In the genomic region with DNA sequence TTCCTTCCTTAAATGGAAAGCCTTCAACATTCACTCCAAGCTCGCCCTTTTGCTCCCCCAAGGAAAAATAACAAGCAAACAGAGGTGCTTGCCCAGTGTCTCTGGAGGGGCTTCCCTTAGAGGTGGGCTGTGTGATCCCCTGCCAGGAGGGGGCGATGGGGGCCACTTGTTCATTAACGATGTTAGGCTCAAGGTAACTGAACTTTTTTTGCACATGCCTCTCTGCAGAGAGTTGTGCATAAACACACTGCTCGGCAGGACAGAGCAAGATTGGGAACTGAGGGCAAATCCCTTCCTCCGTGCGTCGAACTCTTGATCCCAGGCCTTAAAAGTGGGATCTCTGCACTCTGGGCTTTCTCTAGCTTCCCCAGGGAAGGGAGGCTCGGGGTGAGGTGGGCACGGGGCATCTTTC, we compare ENCODE assay signal across 8 cellular contexts. TPM values are rescaled to one million over a fixed set of nuclear protein-coding genes. Genes with fewer than 3 reads are reported as not detected.
DNase-seq lines count a peak whose midpoint lies in the region; ATAC-seq and TF ChIP-seq lines count a peak whose summit lies in the region.

No MANE protein-coding gene starts in this region.

- H3K4me3 ChIP-seq in DOHH2 (ENCODE audit: low read length) (no peak overlapping the region), OCI-LY7 (ENCODE audit: low read depth, low read length, poor library complexity, severe bottlenecking) (no peak overlapping the region), epithelial cell of esophagus (ENCODE audit: low read length) (no peak overlapping the region), prostate gland (no peak overlapping the region)

- TF ChIP-seq POLR2A in prostate gland (IDR thresholded peaks at IDR 0.05), result no peak

- POLR2A ChIA-PET in OCI-LY7 (lab: Charles Lee), result interaction anchor here (1.4 kb wide), 1 partner anchor 106 kb away, joined by 3 read pairs; no protein-coding TSS in a partner anchor

- no TSS peak for BruUV-seq in OCI-LY7 (replicated peaks; lab: Mats Ljungman, UMichigan)

- H3K9me2 ChIP-seq in DOHH2 (replicated peaks; ENCODE audit: control insufficient read depth, low read length), result no peaks in the 10 kb centered on the region
- no peaks in the 10 kb centered on the region for H3K9me2 ChIP-seq in OCI-LY7 (ENCODE audit: insufficient read depth, low read length)

- WGBS in prostate gland, result 40% methylated on average over 9 of the region's 9 CpGs

- intact Hi-C loops in OCI-LY7 (cut with micrococcal nuclease; ENCODE audit: unreplicated experiment) (no loop called here), prostate gland (cut with DNase I) (loop anchor here (2.0 kb wide), 1 partner anchor 62 kb away; a partner anchor contains a TSS)

- H3F3A ChIP-seq in DOHH2 (ENCODE audit: control insufficient read depth, insufficient read depth), result no peaks in the 10 kb centered on the region

- H3K9me3 ChIP-seq in DOHH2 (ENCODE audit: control insufficient read depth, insufficient read depth, low read length) (no peaks in the 10 kb centered on the region), OCI-LY7 (ENCODE audit: low read length) (no peaks in the 10 kb centered on the region), prostate gland (no peaks in the 10 kb centered on the region)

- TF ChIP-seq CTCF in DOHH2 (IDR thresholded peaks at IDR 0.05; ENCODE audit: low read depth, low read length, poor library complexity, severe bottlenecking) (peak; percentile 69), OCI-LY7 (conservative IDR thresholded peaks at IDR 0.05; ENCODE audit: low read length) (peak; percentile 78), epithelial cell of esophagus (IDR thresholded peaks at IDR 0.05; ENCODE audit: insufficient read depth, low read depth, low read length, missing control alignments) (peak; percentile 8), prostate gland (IDR thresholded peaks at IDR 0.05) (no peak)

- H4K20me1 ChIP-seq in DOHH2 (ENCODE audit: control insufficient read depth, insufficient read depth, low read depth, low read length) (no peaks in the 10 kb centered on the region), OCI-LY7 (ENCODE audit: insufficient read depth, low read length) (no peaks in the 10 kb centered on the region)

- no peak overlapping the region for H2AFZ ChIP-seq in OCI-LY7 (ENCODE audit: low read length)

- no peaks in the 10 kb centered on the region for H3K79me2 ChIP-seq in DOHH2 (ENCODE audit: control insufficient read depth, low read length)
- H3K79me2 ChIP-seq in OCI-LY7 (ENCODE audit: insufficient read depth, low read depth, low read length), result no peaks in the 10 kb centered on the region

- CTCF ChIA-PET in OCI-LY7 (lab: Charles Lee; ENCODE audit: unreplicated experiment), result no interaction called here

- ATAC-seq in HG03439 (IDR thresholded peaks at IDR 0.05; ENCODE audit: unreplicated experiment) (no peak), HG03432 (IDR thresholded peaks at IDR 0.05; ENCODE audit: unreplicated experiment) (no peak)

- H3K36me3 ChIP-seq in DOHH2 (ENCODE audit: control insufficient read depth, low read length) (no peaks in the 10 kb centered on the region), OCI-LY7 (ENCODE audit: insufficient read depth, low read length) (no peaks in the 10 kb centered on the region), prostate gland (no peaks in the 10 kb centered on the region)

- H3K4me1 ChIP-seq in DOHH2 (ENCODE audit: control insufficient read depth, low read length), result 0 out of 2 replicates have a peak, but pooled peaks cover 2% of the 10 kb centered on the region
- H3K4me1 ChIP-seq in OCI-LY7 (ENCODE audit: insufficient read depth, low read length, poor library complexity, severe bottlenecking), result peaks cover 6% of the 10 kb centered on the region
- peaks cover 8% of the 10 kb centered on the region for H3K4me1 ChIP-seq in prostate gland (replicated peaks)

- DNase-seq in OCI-LY7 (ENCODE audit: low spot score) (peak; percentile 38), epithelial cell of esophagus (ENCODE audit: low read depth) (no peak), prostate gland (ENCODE audit: low spot score) (no peak), NCI-H2029 (lab: John Stamatoyannopoulos, UW) (no peak), DMS114 treated with DMSO at 0.1 percent for 48 hours (lab: John Stamatoyannopoulos, UW; ENCODE audit: unreplicated experiment) (no peak)

- no peak overlapping the region for H3K4me2 ChIP-seq in DOHH2 (ENCODE audit: low read length)
- no peak overlapping the region for H3K4me2 ChIP-seq in OCI-LY7 (ENCODE audit: low read length)

- peaks cover 34% of the 10 kb centered on the region for H3K27me3 ChIP-seq in DOHH2 (ENCODE audit: control insufficient read depth, low read length)
- H3K27me3 ChIP-seq in prostate gland (replicated peaks; ENCODE audit: insufficient read depth), result no peaks in the 10 kb centered on the region

- H3K27ac ChIP-seq in DOHH2 (ENCODE audit: low read depth, low read length), result no peak overlapping the region
- no peak overlapping the region for H3K27ac ChIP-seq in OCI-LY7 (ENCODE audit: low read depth, low read length, poor library complexity, severe bottlenecking)
- peak overlapping the region; percentile 87 to 93 for H3K27ac ChIP-seq in prostate gland

RNA-seq across cellular contexts. Expression of a gene that starts 15.5 kb away (rescaled TPM):
- total RNA-seq in OCI-LY7 (2014; rRNA removed; shearing (Covaris generic)), result 25.3 and 37.6 TPM in 2 replicates
- total RNA-seq in OCI-LY7 (2022) (42.8 and 46.6 TPM in 2 replicates), prostate gland (100 to 1,000 TPM in 1 of 2 donors, 10 to 100 TPM in 1; 81.5 to 123 TPM)

RNA-seq across cellular contexts. Expression of a gene that starts 32.2 kb away (rescaled TPM):
- total RNA-seq in OCI-LY7 (2014; rRNA removed; shearing (Covaris generic)), result 1.1 and 2.5 TPM in 2 replicates
- total RNA-seq in OCI-LY7 (2022) (2.1 and 2.2 TPM in 2 replicates), prostate gland (10 to 100 TPM in 1 of 2 donors, 1 to 10 TPM in 1; 4.1 to 16.2 TPM)

RNA-seq across cellular contexts. Expression of a gene that starts 41.4 kb away (rescaled TPM):
- 32.6 and 42.9 TPM in 2 replicates for total RNA-seq in OCI-LY7 (2014; rRNA removed; shearing (Covaris generic))
- total RNA-seq in OCI-LY7 (2022), result 123 and 125 TPM in 2 replicates
- 10 to 100 TPM; 52.6 to 80.5 TPM for total RNA-seq in prostate gland

RNA-seq across cellular contexts. Expression of a gene that starts 46.4 kb away (rescaled TPM):
- total RNA-seq in OCI-LY7 (2014; rRNA removed; shearing (Covaris generic)), result 31.6 and 33.6 TPM in 2 replicates
- total RNA-seq in OCI-LY7 (2022), result 51.2 and 53.5 TPM in 2 replicates
- 10 to 100 TPM; 28.1 to 52.3 TPM for total RNA-seq in prostate gland

RNA-seq across cellular contexts. Expression of a gene that starts 57.0 kb away (rescaled TPM):
- total RNA-seq in OCI-LY7 (2014; rRNA removed; shearing (Covaris generic)), result 27.3 and 40.5 TPM in 2 replicates
- 33.3 and 36.4 TPM in 2 replicates for total RNA-seq in OCI-LY7 (2022)
- total RNA-seq in prostate gland, result 10 to 100 TPM in 1 of 2 donors, 1 to 10 TPM in 1; 2.9 to 11.2 TPM

Comparison
In these comparisons a context has a peak if more than half of its experiments do, and no peak if none do; other contexts are left out.
1. H3K27ac ChIP-seq: peak in prostate gland (2 of 2); none in DOHH2 (single experiment) and OCI-LY7 (single experiment).
2. CTCF ChIP-seq: peak in DOHH2 (single experiment), OCI-LY7 (single experiment) and epithelial cell of esophagus (single experiment); none in prostate gland (0 of 4).